In genomic region chr9:124514125-124514524, GRCh38 we compare ENCODE assay signal across 11 cellular contexts.
DNase-seq lines count a peak whose midpoint lies in the region; ATAC-seq and TF ChIP-seq lines count a peak whose summit lies in the region.
"Had no signal": no experiment of that assay in that cellular context is flagged by ENCODE, and none has a peak within 500 bp of the region (broad histone marks: within the 10 kb centered on the region; RNA-seq: fewer than 3 reads in every experiment).

No MANE protein-coding gene starts in this region.

- TF ChIP-seq CTCF in GM20000 (IDR thresholded peaks at IDR 0.05; ENCODE audit: extremely low read depth, missing control alignments): no peak

- ATAC-seq in HG03460 (IDR thresholded peaks at IDR 0.05; ENCODE audit: unreplicated experiment): no peak
- ATAC-seq: CD8-positive, alpha-beta T cell had no signal

- DNase-seq in NCI-H748 (lab: John Stamatoyannopoulos, UW; ENCODE audit: unreplicated experiment) (peak; percentile 48), NCI-H748 treated with DMSO at 0.1 percent for 48 hours (lab: John Stamatoyannopoulos, UW) (no peak), HuH-7.5 (ENCODE audit: low spot score) (peak; percentile 23), islet precursor cell (peak; percentile 49), foreskin melanocyte (no peak), GM20000 (ENCODE audit: low spot score) (no peak)
- DNase-seq: Caco-2; CD8-positive, alpha-beta T cell; NCI-H1694 treated with DMSO at 0.1 percent for 48 hours; SIG-M5 had no signal

Comparison
In these comparisons a context has a peak if more than half of its experiments do, and no peak if none do; other contexts are left out.
1. DNase-seq: peak in NCI-H748 (single experiment), HuH-7.5 (single experiment) and islet precursor cell (single experiment); none in NCI-H748 treated with DMSO at 0.1 percent for 48 hours (single experiment), foreskin melanocyte (single experiment) and GM20000 (single experiment).